12 cellular contexts compared by ENCODE assay signal in the genomic region with DNA sequence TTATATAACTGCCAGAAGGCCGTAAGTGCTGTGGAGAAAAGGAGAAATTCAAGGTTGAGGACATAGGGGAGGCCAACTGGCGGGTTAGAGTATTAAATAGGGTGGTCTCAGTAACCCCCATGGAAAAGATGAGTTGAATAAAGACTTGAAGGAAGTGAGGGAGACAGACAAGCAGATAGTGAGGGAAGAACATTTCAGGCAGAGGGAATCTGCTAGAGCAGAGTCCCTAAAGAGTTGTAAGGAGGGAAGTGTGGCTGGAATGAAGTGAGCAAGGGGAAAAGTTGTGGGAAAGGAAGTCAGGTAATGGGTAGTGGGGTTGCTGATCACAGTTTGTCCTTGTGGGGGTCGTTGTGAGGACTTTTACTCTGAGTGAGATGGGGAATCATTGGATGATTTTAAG. TPM values are rescaled to one million over a fixed set of nuclear protein-coding genes. Genes with fewer than 3 reads are reported as not detected.
DNase-seq lines count a peak whose midpoint lies in the region; ATAC-seq and TF ChIP-seq lines count a peak whose summit lies in the region.
"Had no signal": no experiment of that assay in that cellular context is flagged by ENCODE, and none has a peak within 500 bp of the region (broad histone marks: within the 10 kb centered on the region; RNA-seq: fewer than 3 reads in every experiment).

No MANE protein-coding gene starts in this region.

- H3K4me2 ChIP-seq in hepatocyte, result peak overlapping the region; percentile 77

- DNase-seq in A673 (ENCODE audit: low spot score), result no peak
- DNase-seq in hepatocyte (ENCODE audit: low spot score), result no peak
- no peak for DNase-seq in NCI-H2107 (lab: John Stamatoyannopoulos, UW)
- no peak for DNase-seq in SW 1271 (lab: John Stamatoyannopoulos, UW)
- DNase-seq in RPMI8226, result no peak
- DNase-seq: activated CD4-positive, alpha-beta T cell treated with anti-CD3 and anti-CD28 coated beads, Interleukin-2, amount 50 U/mL, for 4 hours; DMS153; effector memory CD8-positive, alpha-beta T cell; NCI-H446 had no signal

- H3K4me1 ChIP-seq in A673 (ENCODE audit: insufficient read depth, low read length, poor library complexity, severe bottlenecking) (peaks cover 19% of the 10 kb centered on the region), hepatocyte (ENCODE audit: insufficient read depth) (no peaks in the 10 kb centered on the region)

- CTCF ChIA-PET in A673 (lab: Charles Lee), result no interaction called here

- H3K36me3 ChIP-seq in A673 (ENCODE audit: insufficient read depth, low read length, poor library complexity, severe bottlenecking) (peaks cover 20% of the 10 kb centered on the region), hepatocyte (replicated peaks; ENCODE audit: insufficient read depth, low read depth) (no peaks in the 10 kb centered on the region)

- no peak for TF ChIP-seq CTCF in A673 (conservative IDR thresholded peaks at IDR 0.05; ENCODE audit: low read depth, low read length)
- no peak for TF ChIP-seq CTCF in GM12875 (IDR thresholded peaks at IDR 0.05; ENCODE audit: borderline replicate concordance, insufficient read depth, low read depth, low read length)
- TF ChIP-seq CTCF in VCaP (conservative IDR thresholded peaks at IDR 0.05), result no peak
- no peak for TF ChIP-seq CTCF in hepatocyte (IDR thresholded peaks at IDR 0.05; ENCODE audit: poor library complexity)

- H3K27me3 ChIP-seq in A673 (replicated peaks; ENCODE audit: insufficient read depth, low read depth, low read length, poor library complexity) (no peaks in the 10 kb centered on the region), hepatocyte (no peaks in the 10 kb centered on the region)

- intact Hi-C loops in A673 (cut with micrococcal nuclease; ENCODE audit: unreplicated experiment), result loop anchor here (5.0 to 10.0 kb wide), 2 partner anchors 76 to 188 kb away; partner anchors contain the start of genes HSD17B8, RING1, RXRB and SLC39A7

- H3K27ac ChIP-seq in A673 (ENCODE audit: low read depth, low read length, poor library complexity, severe bottlenecking) (peak overlapping the region; percentile 98), VCaP (peak overlapping the region; percentile 89), hepatocyte (peak overlapping the region; percentile 28)

- no peaks in the 10 kb centered on the region for H4K20me1 ChIP-seq in hepatocyte (ENCODE audit: insufficient read depth, poor library complexity, severe bottlenecking)

- no peaks in the 10 kb centered on the region for H3K9me2 ChIP-seq in hepatocyte (replicated peaks; ENCODE audit: insufficient read depth)

- POLR2A ChIA-PET in A673 (lab: Charles Lee; ENCODE audit: low non-redundant PET), result no interaction called here

- ATAC-seq in HG03095 (IDR thresholded peaks at IDR 0.05; ENCODE audit: unreplicated experiment), result no peak
- ATAC-seq: effector memory CD8-positive, alpha-beta T cell had no signal

- H3K79me2 ChIP-seq in hepatocyte, result peaks cover 57% of the 10 kb centered on the region

- peak overlapping the region; percentile 98 for H3K4me3 ChIP-seq in A673 (ENCODE audit: low read depth, low read length, poor library complexity, severe bottlenecking)
- peak overlapping the region; percentile 79 for H3K4me3 ChIP-seq in GM12875 (ENCODE audit: low read depth, low read length)
- H3K4me3 ChIP-seq in hepatocyte, result no peak overlapping the region

- 71% methylated on average over 3 of the region's 3 CpGs for WGBS in hepatocyte (ENCODE audit: low lambda C conversion rate, missing lambda C conversion rate)

- no TSS peak for BruUV-seq in A673 (replicated peaks; lab: Mats Ljungman, UMichigan)

- H3K9me3 ChIP-seq in A673 (ENCODE audit: low read depth, low read length, poor library complexity, severe bottlenecking) (no peaks in the 10 kb centered on the region), hepatocyte (ENCODE audit: low read depth) (no peaks in the 10 kb centered on the region)

- H2AFZ ChIP-seq in hepatocyte, result no peak overlapping the region

RNA-seq across cellular contexts. Expression of gene KIFC1, which starts 1.4 kb away (rescaled TPM):
- total RNA-seq in A673 (2021), result 123 and 133 TPM in 2 replicates
- total RNA-seq in hepatocyte, result 6.9 and 12.7 TPM in 2 replicates
- 6.1 and 6.6 TPM in 2 replicates for polyA plus RNA-seq in hepatocyte

RNA-seq across cellular contexts. Expression of gene PHF1, which starts 17.8 kb away (rescaled TPM):
- 53.5 and 56.1 TPM in 2 replicates for total RNA-seq in A673 (2021)
- total RNA-seq in hepatocyte, result 37.2 and 44.4 TPM in 2 replicates
- polyA plus RNA-seq in hepatocyte, result 42.4 and 53.0 TPM in 2 replicates

RNA-seq across cellular contexts. Expression of gene CUTA, which starts 24.9 kb away (rescaled TPM):
- total RNA-seq in A673 (2021) (221 and 223 TPM in 2 replicates), hepatocyte (121 and 150 TPM in 2 replicates)
- 349 and 357 TPM in 2 replicates for polyA plus RNA-seq in hepatocyte

RNA-seq across cellular contexts. Expression of gene SYNGAP1, which starts 26.9 kb away (rescaled TPM):
- total RNA-seq in A673 (2021) (77.6 and 78.5 TPM in 2 replicates), hepatocyte (5.3 and 6.6 TPM in 2 replicates)
- 4.9 and 5.7 TPM in 2 replicates for polyA plus RNA-seq in hepatocyte

Comparison
In these comparisons a context has a peak if more than half of its experiments do, and no peak if none do; other contexts are left out.
1. H3K27ac ChIP-seq: peak in every context shown above with its lines; median percentile 98 in A673; 89 in VCaP; 28 in hepatocyte.